ENCODE assay signal across 29 cellular contexts in genomic region chr12:53930591-53931255, GRCh38. TPM values are rescaled to one million over a fixed set of nuclear protein-coding genes. Genes with fewer than 3 reads are reported as not detected.
"Had no signal": no experiment of that assay in that cellular context is flagged by ENCODE, and none has a peak within 500 bp of the region (broad histone marks: within the 10 kb centered on the region; RNA-seq: fewer than 3 reads in every experiment).

No MANE protein-coding gene starts in this region.

- H3K4me3 ChIP-seq: lower lobe of right lung, mucosa of descending colon, neural progenitor cell, tibial artery had no signal

- ATAC-seq: activated CD4-positive, alpha-beta T cell treated with anti-CD3 and anti-CD28 coated beads for 36 hours; activated T-cell treated with anti-CD3 and anti-CD28 coated beads, Interleukin-2, amount 50 U/mL, for 4 hours; foreskin keratinocyte; left lobe of liver; lower lobe of right lung; mucosa of descending colon; stimulated activated naive CD8-positive, alpha-beta T cell treated with anti-CD3 and anti-CD28 coated beads, Interleukin-15, Interleukin-2, amounts not matched to agents 100 U/mL and 50 U/mL, for 24 hours had no signal

- H3K27ac ChIP-seq: foreskin keratinocyte, lower lobe of right lung, neural progenitor cell, tibial artery had no signal

- H3K27ac Mint-ChIP-seq: activated B cell treated with CpG ODN at 0.5 μM for 24 hours; activated CD4-positive, alpha-beta T cell treated with anti-CD3 and anti-CD28 coated beads for 36 hours; immature natural killer cell; neural progenitor cell had no signal

- DNase-seq: activated B cell treated with CpG ODN at 0.5 μM for 24 hours; activated CD4-positive, alpha-beta T cell treated with anti-CD3 and anti-CD28 coated beads for 36 hours; activated CD4-positive, alpha-beta T cell treated with anti-CD3 and anti-CD28 coated beads, Interleukin-2, amount 50 U/mL, for 4 hours; activated CD8-positive, alpha-beta memory T cell treated with anti-CD3 and anti-CD28 coated beads, Interleukin-2, amount 50 U/mL, for 48 hours; activated naive CD4-positive, alpha-beta T cell treated with Interleukin-2 at 50 U/mL for 16 hours; activated T-cell treated with anti-CD3 and anti-CD28 coated beads, Interleukin-2, amount 50 U/mL, for 4 hours; amygdala; cerebellar nuclear complex; cortex of kidney; foreskin keratinocyte; immature natural killer cell; lower lobe of right lung; mesendoderm; mucosa of descending colon; naive B cell; stimulated activated CD4-positive, alpha-beta T cell treated with anti-CD3 and anti-CD28 coated beads, Interleukin-4, amount 100 ng/mL, for 24 hours; stimulated activated naive CD8-positive, alpha-beta T cell treated with anti-CD3 and anti-CD28 coated beads, Interleukin-15, Interleukin-2, amounts not matched to agents 100 U/mL and 50 U/mL, for 24 hours; substantia nigra; T1000; tibial artery had no signal

- H3K36me3 Mint-ChIP-seq: immature natural killer cell, neural progenitor cell had no signal

- H3K4me3 Mint-ChIP-seq: activated B cell treated with CpG ODN at 0.5 μM for 24 hours; activated CD4-positive, alpha-beta T cell treated with anti-CD3 and anti-CD28 coated beads for 36 hours; activated T-cell treated with anti-CD3 and anti-CD28 coated beads, Interleukin-2, amount 50 U/mL, for 4 hours; immature natural killer cell; neural progenitor cell had no signal

- H3K4me1 ChIP-seq: foreskin keratinocyte, lower lobe of right lung, neural progenitor cell had no signal

- H3K9me3 Mint-ChIP-seq: activated B cell treated with CpG ODN at 0.5 μM for 24 hours, immature natural killer cell had no signal

- H3K9me3 ChIP-seq: lower lobe of right lung, mucosa of descending colon, tibial artery had no signal

- H3K4me1 Mint-ChIP-seq: neural progenitor cell had no signal

- H3K36me3 ChIP-seq: lower lobe of right lung, neural progenitor cell, tibial artery had no signal

RNA-seq across cellular contexts. Expression of gene HOXC13, which starts 7.9 kb away (rescaled TPM):
- total RNA-seq: activated B cell treated with CpG ODN at 0.5 μM for 24 hours; activated CD4-positive, alpha-beta T cell treated with anti-CD3 and anti-CD28 coated beads for 36 hours; activated CD8-positive, alpha-beta memory T cell treated with anti-CD3 and anti-CD28 coated beads for 36 hours; activated T-cell treated with anti-CD3 and anti-CD28 coated beads, Interleukin-2, amount 50 U/mL, for 4 hours; glomerular endothelial cell; kidney epithelial cell; left lobe of liver; lower lobe of right lung; mucosa of descending colon; omental fat pad; T-helper 1 cell treated with Interleukin-12 subunit alpha and Interleukin-12 subunit beta and Interleukin-4 antibody, amounts not matched to agents 30 ng/mL and 1 ng/mL, for 36 hours had no signal
- polyA plus RNA-seq: immature natural killer cell had no signal

RNA-seq across cellular contexts. Expression of gene HOXC12, which starts 24.0 kb away (rescaled TPM):
- total RNA-seq: activated B cell treated with CpG ODN at 0.5 μM for 24 hours; activated CD4-positive, alpha-beta T cell treated with anti-CD3 and anti-CD28 coated beads for 36 hours; activated CD8-positive, alpha-beta memory T cell treated with anti-CD3 and anti-CD28 coated beads for 36 hours; activated T-cell treated with anti-CD3 and anti-CD28 coated beads, Interleukin-2, amount 50 U/mL, for 4 hours; glomerular endothelial cell; kidney epithelial cell; left lobe of liver; lower lobe of right lung; mucosa of descending colon; omental fat pad; renal cortical epithelial cell; T-helper 1 cell treated with Interleukin-12 subunit alpha and Interleukin-12 subunit beta and Interleukin-4 antibody, amounts not matched to agents 30 ng/mL and 1 ng/mL, for 36 hours had no signal
- polyA plus RNA-seq: esophagus, immature natural killer cell had no signal

RNA-seq across cellular contexts. Expression of gene HOXC11, which starts 42.2 kb away (rescaled TPM):
- total RNA-seq: activated B cell treated with CpG ODN at 0.5 μM for 24 hours; activated CD4-positive, alpha-beta T cell treated with anti-CD3 and anti-CD28 coated beads for 36 hours; activated CD8-positive, alpha-beta memory T cell treated with anti-CD3 and anti-CD28 coated beads for 36 hours; activated T-cell treated with anti-CD3 and anti-CD28 coated beads, Interleukin-2, amount 50 U/mL, for 4 hours; left lobe of liver; lower lobe of right lung; mucosa of descending colon; omental fat pad; T-helper 1 cell treated with Interleukin-12 subunit alpha and Interleukin-12 subunit beta and Interleukin-4 antibody, amounts not matched to agents 30 ng/mL and 1 ng/mL, for 36 hours had no signal
- polyA plus RNA-seq: esophagus, immature natural killer cell had no signal

RNA-seq across cellular contexts. Expression of gene HOTAIR, which starts 44.0 kb away (rescaled TPM):
- total RNA-seq: activated B cell treated with CpG ODN at 0.5 μM for 24 hours; activated CD4-positive, alpha-beta T cell treated with anti-CD3 and anti-CD28 coated beads for 36 hours; activated CD8-positive, alpha-beta memory T cell treated with anti-CD3 and anti-CD28 coated beads for 36 hours; activated T-cell treated with anti-CD3 and anti-CD28 coated beads, Interleukin-2, amount 50 U/mL, for 4 hours; left lobe of liver; lower lobe of right lung; mucosa of descending colon; T-helper 1 cell treated with Interleukin-12 subunit alpha and Interleukin-12 subunit beta and Interleukin-4 antibody, amounts not matched to agents 30 ng/mL and 1 ng/mL, for 36 hours had no signal
- polyA plus RNA-seq: esophagus, immature natural killer cell had no signal

RNA-seq across cellular contexts. Expression of gene HOXC10, which starts 54.2 kb away (rescaled TPM):
- total RNA-seq: activated B cell treated with CpG ODN at 0.5 μM for 24 hours; activated CD4-positive, alpha-beta T cell treated with anti-CD3 and anti-CD28 coated beads for 36 hours; activated CD8-positive, alpha-beta memory T cell treated with anti-CD3 and anti-CD28 coated beads for 36 hours; activated T-cell treated with anti-CD3 and anti-CD28 coated beads, Interleukin-2, amount 50 U/mL, for 4 hours; lower lobe of right lung; mucosa of descending colon; omental fat pad; T-helper 1 cell treated with Interleukin-12 subunit alpha and Interleukin-12 subunit beta and Interleukin-4 antibody, amounts not matched to agents 30 ng/mL and 1 ng/mL, for 36 hours had no signal
- polyA plus RNA-seq: immature natural killer cell had no signal
